ENCODE assay signal across 11 cellular contexts in the genomic region with DNA sequence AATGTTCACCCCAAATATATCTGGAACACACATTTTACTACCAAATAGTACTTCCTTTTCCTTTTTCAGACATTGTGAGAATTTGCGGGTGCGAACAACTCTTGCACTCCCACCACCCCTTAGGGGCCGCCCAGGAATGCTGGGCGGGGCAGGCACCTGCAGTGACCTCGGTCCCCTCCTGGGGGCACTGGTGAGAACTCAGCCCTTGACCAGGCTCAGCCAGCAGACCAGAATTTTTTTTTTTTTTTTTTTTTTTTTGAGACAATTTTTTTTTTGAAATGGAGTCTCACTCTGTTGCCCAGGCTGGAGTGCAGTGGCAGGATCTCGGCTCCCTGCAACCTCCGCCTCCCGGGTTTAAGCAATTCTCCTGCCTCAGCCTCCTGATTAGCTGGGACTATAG.
DNase-seq lines count a peak whose midpoint lies in the region; ATAC-seq and TF ChIP-seq lines count a peak whose summit lies in the region.
"Had no signal": no experiment of that assay in that cellular context is flagged by ENCODE, and none has a peak within 500 bp of the region (broad histone marks: within the 10 kb centered on the region; RNA-seq: fewer than 3 reads in every experiment).

No MANE protein-coding gene starts in this region.

- no peak for TF ChIP-seq POLR2A in thyroid gland (IDR thresholded peaks at IDR 0.05)

- peak; percentile 36 for TF ChIP-seq CTCF in AG09319 (IDR thresholded peaks at IDR 0.05; ENCODE audit: low read depth, low read length)
- TF ChIP-seq CTCF in GM12874 (IDR thresholded peaks at IDR 0.05; ENCODE audit: insufficient read depth, low read depth, low read length) = peak; percentile 65
- peak; percentile 39 for TF ChIP-seq CTCF in SU-DHL-6 (IDR thresholded peaks at IDR 0.05; ENCODE audit: insufficient read depth, low read length, poor library complexity, severe bottlenecking)
- TF ChIP-seq CTCF in thyroid gland (IDR thresholded peaks at IDR 0.05) = peak in 2 of 6 experiments; percentile 27 to 44
- TF ChIP-seq CTCF in coronary artery (IDR thresholded peaks at IDR 0.05) = no peak

- H3K27ac ChIP-seq in SU-DHL-6 (ENCODE audit: low read depth, low read length) (no peak overlapping the region), thyroid gland (no peak overlapping the region), coronary artery (no peak overlapping the region)

- H3K4me3 ChIP-seq in SU-DHL-6 (ENCODE audit: insufficient read depth, low read length, poor library complexity, severe bottlenecking) (no peak overlapping the region), thyroid gland (replicated peaks in 1 of 3) (no peak overlapping the region), coronary artery (no peak overlapping the region)

- H3K9me3 ChIP-seq in SU-DHL-6 (ENCODE audit: insufficient read depth, low read length) (no peaks in the 10 kb centered on the region), thyroid gland (no peaks in the 10 kb centered on the region)

- H3K4me1 ChIP-seq in thyroid gland = no peaks in the 10 kb centered on the region

- H3K9ac ChIP-seq in SU-DHL-6 (ENCODE audit: low read length) = no peak overlapping the region

- H2AFZ ChIP-seq in SU-DHL-6 (ENCODE audit: low read depth, low read length, severe bottlenecking) = no peak overlapping the region

- H3K4me2 ChIP-seq in SU-DHL-6 (ENCODE audit: low read depth, low read length, poor library complexity, severe bottlenecking) = no peak overlapping the region

- H3K27me3 ChIP-seq in SU-DHL-6 (ENCODE audit: low read length) = no peaks in the 10 kb centered on the region
- H3K27me3 ChIP-seq in thyroid gland = no peaks in the 10 kb centered on the region

- peak; percentile 59 for ATAC-seq in left colon

- H3K79me2 ChIP-seq in SU-DHL-6 (ENCODE audit: insufficient read depth, low read length) = no peaks in the 10 kb centered on the region

- DNase-seq in AG09319 (ENCODE audit: extremely low read depth, low read depth) = no peak
- DNase-seq in left colon = no peak
- DNase-seq in thyroid gland = no peak
- no peak for DNase-seq in coronary artery (ENCODE audit: low spot score)
- DNase-seq in NCI-H1436 (lab: John Stamatoyannopoulos, UW) = no peak
- no peak for DNase-seq in C1 segment of cervical spinal cord (lab: John Stamatoyannopoulos, UW)
- DNase-seq: activated naive CD8-positive, alpha-beta T cell treated with anti-CD3 and anti-CD28 coated beads, Interleukin-2, amount 10 ng/mL, durations not matched to agents 7 days and 5 days; NCI-H2107; stimulated activated naive CD4-positive, alpha-beta T cell had no signal

- WGBS in thyroid gland, 2 donors = 66 to 83% methylated on average over 8 of the region's 8 CpGs

- no peaks in the 10 kb centered on the region for H3K9me2 ChIP-seq in SU-DHL-6 (replicated peaks; ENCODE audit: insufficient read depth, low read length)

- no peaks in the 10 kb centered on the region for H4K20me1 ChIP-seq in SU-DHL-6 (ENCODE audit: low read depth, low read length)

- no peaks in the 10 kb centered on the region for H3F3A ChIP-seq in SU-DHL-6 (ENCODE audit: insufficient read depth)

- intact Hi-C loops in left colon (cut with DNase I, micrococcal nuclease) (no loop called here), thyroid gland (cut with DNase I) (no loop called here)

- H3K36me3 ChIP-seq in SU-DHL-6 (ENCODE audit: low read length) (no peaks in the 10 kb centered on the region), thyroid gland (peaks cover 0 to 3% of the 10 kb centered on the region in 2 donors)
